ENCODE assay signal across 8 cellular contexts in genomic region chr15:98658831-98659699, GRCh38. TPM values are rescaled to one million over a fixed set of nuclear protein-coding genes. Genes with fewer than 3 reads are reported as not detected.
DNase-seq lines count a peak whose midpoint lies in the region; ATAC-seq and TF ChIP-seq lines count a peak whose summit lies in the region.

No MANE protein-coding gene starts in this region.

- H3K9ac ChIP-seq in parathyroid adenoma, result no peak overlapping the region

- H3K27ac ChIP-seq in VCaP, result peak overlapping the region; percentile 30
- H3K27ac ChIP-seq in parathyroid adenoma, result no peak overlapping the region

- no peak overlapping the region for H3K4me2 ChIP-seq in parathyroid adenoma (ENCODE audit: low read length)

- no peak overlapping the region for H3K4me3 Mint-ChIP-seq in HFFc6

- H3K36me3 ChIP-seq in BE2C, result peaks cover 30% of the 10 kb centered on the region
- no peaks in the 10 kb centered on the region for H3K36me3 ChIP-seq in parathyroid adenoma (ENCODE audit: control insufficient read depth, insufficient read depth, low read length)

- peaks cover 2% of the 10 kb centered on the region; the same call in 1 of the 2 replicates for H3K27me3 Mint-ChIP-seq in HFFc6 (ENCODE audit: insufficient read depth)

- peak; percentile 96 for TF ChIP-seq CTCF in BE2C (IDR thresholded peaks at IDR 0.05; ENCODE audit: low read depth, low read length)
- TF ChIP-seq CTCF in GM12875 (IDR thresholded peaks at IDR 0.05; ENCODE audit: borderline replicate concordance, insufficient read depth, low read depth, low read length), result peak; percentile 68
- peak; percentile 91 for TF ChIP-seq CTCF in HFFc6 (IDR thresholded peaks at IDR 0.05)
- peak; percentile 99 for TF ChIP-seq CTCF in VCaP (conservative IDR thresholded peaks at IDR 0.05)
- TF ChIP-seq CTCF in foreskin fibroblast (IDR thresholded peaks at IDR 0.05; ENCODE audit: low read depth, low read length), result peak; percentile 77
- peak; percentile 69 for TF ChIP-seq CTCF in parathyroid adenoma (IDR thresholded peaks at IDR 0.05)

- H3K79me2 ChIP-seq in parathyroid adenoma, result peaks cover 28% of the 10 kb centered on the region

- H3K36me3 Mint-ChIP-seq in HFFc6 (ENCODE audit: low read depth), result no peaks in the 10 kb centered on the region

- no peak for ATAC-seq in HG03039 (IDR thresholded peaks at IDR 0.05; ENCODE audit: unreplicated experiment)

- H2AFZ ChIP-seq in parathyroid adenoma, result no peak overlapping the region

- H3K9me3 Mint-ChIP-seq in HFFc6, result no peaks in the 10 kb centered on the region

- H3K4me1 ChIP-seq in BE2C (peaks cover 47% of the 10 kb centered on the region), parathyroid adenoma (no peaks in the 10 kb centered on the region)

- H3K27me3 ChIP-seq in BE2C, result no peaks in the 10 kb centered on the region
- H3K27me3 ChIP-seq in parathyroid adenoma (ENCODE audit: control insufficient read depth, insufficient read depth, low read length), result no peaks in the 10 kb centered on the region

- peaks cover 77% of the 10 kb centered on the region for H3K4me1 Mint-ChIP-seq in HFFc6 (ENCODE audit: low read depth)

- H3K27ac Mint-ChIP-seq in HFFc6, result peak overlapping the region; percentile 82; the same call in 1 of the 2 replicates

- DNase-seq in BE2C (peak; percentile 61), HFFc6 (peak; percentile 46), NAMALWA (ENCODE audit: low spot score) (peak; percentile 77), foreskin fibroblast (peak in 1 of 2 donors; percentile 73)

- H3K9me3 ChIP-seq in BE2C (no peaks in the 10 kb centered on the region), parathyroid adenoma (ENCODE audit: control insufficient read depth, low read length) (no peaks in the 10 kb centered on the region)

- no peak overlapping the region for H3K4me3 ChIP-seq in BE2C (ENCODE audit: low read depth, low read length)
- no peak overlapping the region for H3K4me3 ChIP-seq in GM12875 (ENCODE audit: low read depth, low read length)
- no peak overlapping the region for H3K4me3 ChIP-seq in foreskin fibroblast (ENCODE audit: low read depth in 1 of 2, low read length in 2 of 2)
- no peak overlapping the region for H3K4me3 ChIP-seq in parathyroid adenoma (ENCODE audit: low read depth, low read length)

RNA-seq across cellular contexts. Expression of gene IGF1R, which starts 10.7 kb away (rescaled TPM):
- polyA plus RNA-seq in BE2C (2012; ENCODE audit: insufficient read depth, insufficient read length, low read depth), result 42.3 TPM
- 10 to 100 TPM; 46.7 to 61.9 (median 50.1) TPM for total RNA-seq in HFFc6 (2021; fragmentation: NEBNext Ultra II Directional; extraction: Animal tissue kit (Norgen Biotek cat#: 25700))
